Comparison of ENCODE assay signal across 8 cellular contexts in genomic region chr1:109667452-109668122, GRCh38. TPM values are rescaled to one million over a fixed set of nuclear protein-coding genes. Genes with fewer than 3 reads are reported as not detected.
DNase-seq lines count a peak whose midpoint lies in the region; ATAC-seq lines count a peak whose summit lies in the region.

GSTM2 (plus strand) TSS chr1:109668057; CDS start chr1:109668116, 59 bp downstream.

- H3K27me3 ChIP-seq in BLaER1 treated with 17β-estradiol and CSF1 and Interleukin-3, amounts not matched to agents 10 nM and 100 nM = no peaks in the 10 kb centered on the region
- H3K27me3 ChIP-seq in rectal smooth muscle tissue (ENCODE audit: control insufficient read depth, insufficient read depth, low read length) = no peaks in the 10 kb centered on the region

- H4K20me1 ChIP-seq in BLaER1 treated with 17β-estradiol and CSF1 and Interleukin-3, amounts not matched to agents 10 nM and 100 nM = no peaks in the 10 kb centered on the region

- H3K36me3 Mint-ChIP-seq in T-helper 17 cell (ENCODE audit: low read depth) = no peaks in the 10 kb centered on the region

- peaks cover 12 to 25% (median 18%) of the 10 kb centered on the region in 10 experiments for H3K4me1 ChIP-seq in BLaER1 treated with 17β-estradiol and CSF1 and Interleukin-3, amounts not matched to agents 10 nM and 100 nM
- H3K4me1 ChIP-seq in rectal smooth muscle tissue (ENCODE audit: control insufficient read depth, insufficient read depth, low read length) = peaks cover 3% of the 10 kb centered on the region

- DNase-seq in HuH-7 (ENCODE audit: low spot score) (peak; percentile 92), T-helper 17 cell (peak; percentile 51 to 68 (median 57)), amniotic stem cell (lab: John Stamatoyannopoulos, UW) (peak; percentile 68), hepatic stellate cell (ENCODE audit: low spot score) (peak; percentile 88), ureter (ENCODE audit: low spot score) (peak; percentile 93)

- ATAC-seq in GM19468 (IDR thresholded peaks at IDR 0.05; ENCODE audit: extremely low read depth, unreplicated experiment) (peak; percentile 75), T-helper 17 cell (peak; percentile 99)

- H3K27ac ChIP-seq in BLaER1 treated with 17β-estradiol and CSF1 and Interleukin-3, amounts not matched to agents 10 nM and 100 nM = no peak within 1 kb of the TSS
- H3K27ac ChIP-seq in rectal smooth muscle tissue (ENCODE audit: low read depth, low read length) = peak within 1 kb of the TSS; percentile 22

- no peaks in the 10 kb centered on the region; a peak in 1 of 22 replicates for H3K9me3 ChIP-seq in BLaER1 treated with 17β-estradiol and CSF1 and Interleukin-3, amounts not matched to agents 10 nM and 100 nM (replicated peaks in 1 of 11)
- no peaks in the 10 kb centered on the region for H3K9me3 ChIP-seq in T-helper 17 cell (ENCODE audit: control insufficient read depth, low read length, poor library complexity, severe bottlenecking)

- peak within 1 kb of the TSS; percentile 70 to 92 (median 85) for H3K4me2 ChIP-seq in BLaER1 treated with 17β-estradiol and CSF1 and Interleukin-3, amounts not matched to agents 10 nM and 100 nM

- peak within 1 kb of the TSS; percentile 34 to 64 (median 50); a peak in 19 of 20 replicates for H3K4me3 ChIP-seq in BLaER1 treated with 17β-estradiol and CSF1 and Interleukin-3, amounts not matched to agents 10 nM and 100 nM
- peak within 1 kb of the TSS; percentile 47 for H3K4me3 ChIP-seq in rectal smooth muscle tissue (ENCODE audit: low read length)

- H3K27ac Mint-ChIP-seq in T-helper 17 cell = no peak within 1 kb of the TSS

- H3K27me3 Mint-ChIP-seq in T-helper 17 cell = no peaks in the 10 kb centered on the region

- peak within 1 kb of the TSS in 10 of 11 experiments; percentile 28 to 65 (median 48); a peak in 18 of 22 replicates for H3K9ac ChIP-seq in BLaER1 treated with 17β-estradiol and CSF1 and Interleukin-3, amounts not matched to agents 10 nM and 100 nM
- no peak within 1 kb of the TSS for H3K9ac ChIP-seq in rectal smooth muscle tissue (ENCODE audit: low read length)

- no peaks in the 10 kb centered on the region; a peak in 1 of 22 replicates for H3K36me3 ChIP-seq in BLaER1 treated with 17β-estradiol and CSF1 and Interleukin-3, amounts not matched to agents 10 nM and 100 nM
- no peaks in the 10 kb centered on the region for H3K36me3 ChIP-seq in rectal smooth muscle tissue (ENCODE audit: control insufficient read depth, insufficient read depth, low read length)

- H3K4me1 Mint-ChIP-seq in T-helper 17 cell = peaks cover 13% of the 10 kb centered on the region

- peak within 1 kb of the TSS; percentile 81 for H3K4me3 Mint-ChIP-seq in T-helper 17 cell

RNA-seq across cellular contexts. Expression of gene GSTM2, which starts in this region (rescaled TPM):
- total RNA-seq in T-helper 17 cell (100 to 1,000 TPM in 1 of 2 donors, 10 to 100 TPM in 1; 44.0 to 117 TPM), ureter (104 TPM)
